10 cellular contexts compared by ENCODE assay signal in genomic region chr11:117998201-117998579, GRCh38. TPM values are rescaled to one million over a fixed set of nuclear protein-coding genes. Genes with fewer than 3 reads are reported as not detected.
DNase-seq lines count a peak whose midpoint lies in the region; ATAC-seq, FAIRE-seq and TF ChIP-seq lines count a peak whose summit lies in the region.
"Had no signal": no experiment of that assay in that cellular context is flagged by ENCODE, and none has a peak within 500 bp of the region (broad histone marks: within the 10 kb centered on the region; RNA-seq: fewer than 3 reads in every experiment).

No MANE protein-coding gene starts in this region.

- FAIRE-seq in small intestine (lab: Jason Lieb, UNC) = no peak

- H3K27ac Mint-ChIP-seq in CD8-positive, alpha-beta memory T cell = peak overlapping the region; percentile 63 to 92 (median 80)
- H3K27ac Mint-ChIP-seq in activated CD4-positive, alpha-beta memory T cell treated with anti-CD3 and anti-CD28 coated beads, Interleukin-2, amount 10 ng/mL, durations not matched to agents 7 days and 5 days = peak overlapping the region; percentile 99

- no peaks in the 10 kb centered on the region for H3K9me3 Mint-ChIP-seq in CD8-positive, alpha-beta memory T cell
- no peaks in the 10 kb centered on the region for H3K9me3 Mint-ChIP-seq in activated CD4-positive, alpha-beta memory T cell treated with anti-CD3 and anti-CD28 coated beads, Interleukin-2, amount 10 ng/mL, durations not matched to agents 7 days and 5 days

- H3K36me3 ChIP-seq in CD8-positive, alpha-beta memory T cell (ENCODE audit: insufficient read depth, low read length) = peaks cover 65% of the 10 kb centered on the region
- peaks cover 6% of the 10 kb centered on the region for H3K36me3 ChIP-seq in right atrium auricular region
- no peaks in the 10 kb centered on the region for H3K36me3 ChIP-seq in small intestine (ENCODE audit: control insufficient read depth in 2 of 2, insufficient read depth in 2 of 2, low read length in 2 of 2)

- no peak for TF ChIP-seq CTCF in right atrium auricular region (IDR thresholded peaks at IDR 0.05)

- H3K4me1 ChIP-seq in CD8-positive, alpha-beta memory T cell (ENCODE audit: insufficient read depth, low read length) = peaks cover 88% of the 10 kb centered on the region
- peaks cover 0 to 14% of the 10 kb centered on the region in 2 donors for H3K4me1 ChIP-seq in right atrium auricular region
- peaks cover 0 to 6% of the 10 kb centered on the region in 2 donors for H3K4me1 ChIP-seq in small intestine (ENCODE audit: control insufficient read depth in 2 of 2, insufficient read depth in 1 of 2, low read depth in 1 of 2, low read length in 1 of 2)
- H3K4me1 ChIP-seq: psoas muscle had no signal

- peaks cover 39 to 83% (median 43%) of the 10 kb centered on the region in 3 donors for H3K36me3 Mint-ChIP-seq in CD8-positive, alpha-beta memory T cell
- H3K36me3 Mint-ChIP-seq in activated CD4-positive, alpha-beta memory T cell treated with anti-CD3 and anti-CD28 coated beads, Interleukin-2, amount 10 ng/mL, durations not matched to agents 7 days and 5 days (ENCODE audit: low read depth) = peaks cover 78% of the 10 kb centered on the region

- WGBS in small intestine, 3 donors = 71 to 78% (median 78%) methylated on average over 3 of the region's 3 CpGs

- no peaks in the 10 kb centered on the region for H3K27me3 Mint-ChIP-seq in CD8-positive, alpha-beta memory T cell
- H3K27me3 Mint-ChIP-seq in activated CD4-positive, alpha-beta memory T cell treated with anti-CD3 and anti-CD28 coated beads, Interleukin-2, amount 10 ng/mL, durations not matched to agents 7 days and 5 days = no peaks in the 10 kb centered on the region

- no peaks in the 10 kb centered on the region for H3K9me3 ChIP-seq in CD8-positive, alpha-beta memory T cell (ENCODE audit: low read length)
- H3K9me3 ChIP-seq in right atrium auricular region (no peaks in the 10 kb centered on the region), small intestine (ENCODE audit: control insufficient read depth, low read depth) (no peaks in the 10 kb centered on the region)
- H3K9me3 ChIP-seq: psoas muscle had no signal

- no peaks in the 10 kb centered on the region for H3K27me3 ChIP-seq in CD8-positive, alpha-beta memory T cell (ENCODE audit: insufficient read depth, low read length, poor library complexity, severe bottlenecking)
- no peaks in the 10 kb centered on the region for H3K27me3 ChIP-seq in right atrium auricular region
- no peaks in the 10 kb centered on the region for H3K27me3 ChIP-seq in small intestine (ENCODE audit: control insufficient read depth in 2 of 2, insufficient read depth in 2 of 2, low read length in 2 of 2)

- CTCF ChIA-PET in CD8-positive, alpha-beta memory T cell (lab: Charles Lee) = interaction anchor here (1.5 to 20.0 kb wide), 5 partner anchors 10 to 181 kb away, joined by 3 to 296 read pairs (median 75); partner anchors contain the start of gene IL10RA
- CTCF ChIA-PET in activated CD4-positive, alpha-beta memory T cell treated with anti-CD3 and anti-CD28 coated beads, Interleukin-2, amount 10 ng/mL, durations not matched to agents 7 days and 5 days (lab: Charles Lee) = interaction anchor here (3.1 to 15.4 kb wide), 2 partner anchors 11 to 55 kb away, joined by 24 to 192 read pairs; partner anchors contain the start of gene IL10RA

- no peak overlapping the region for H3K4me3 ChIP-seq in CD8-positive, alpha-beta memory T cell (ENCODE audit: low read length)
- H3K4me3 ChIP-seq in right atrium auricular region (no peak overlapping the region), small intestine (ENCODE audit: low read depth in 1 of 2, low read length in 2 of 2) (no peak overlapping the region)
- H3K4me3 ChIP-seq: psoas muscle had no signal

- DNase-seq in CD8-positive, alpha-beta memory T cell = no peak
- DNase-seq in activated CD4-positive, alpha-beta memory T cell treated with anti-CD3 and anti-CD28 coated beads, Interleukin-2, amount 10 ng/mL, durations not matched to agents 7 days and 5 days = no peak
- no peak for DNase-seq in NCI-H2196 treated with DMSO at 0.1 percent for 48 hours (lab: John Stamatoyannopoulos, UW; ENCODE audit: unreplicated experiment)
- no peak for DNase-seq in right atrium auricular region (ENCODE audit: low spot score)
- no peak for DNase-seq in epidermal melanocyte (ENCODE audit: insufficient read length, low spot score)
- DNase-seq in small intestine = no peak
- DNase-seq: MV-4-11, psoas muscle had no signal

- POLR2A ChIA-PET in CD8-positive, alpha-beta memory T cell (lab: Charles Lee) = interaction anchor here (0.7 to 14.4 kb wide), 6 partner anchors 8 to 854 kb away, joined by 3 to 158 read pairs (median 70); partner anchors contain the start of genes IL10RA and PAFAH1B2
- POLR2A ChIA-PET in activated CD4-positive, alpha-beta memory T cell treated with anti-CD3 and anti-CD28 coated beads, Interleukin-2, amount 10 ng/mL, durations not matched to agents 7 days and 5 days (lab: Charles Lee) = interaction anchor here (1.2 to 31.5 kb wide), 7 partner anchors 5 to 437 kb away, joined by 3 to 1195 read pairs (median 681); partner anchors contain the start of gene IL10RA

- H3K4me3 Mint-ChIP-seq in CD8-positive, alpha-beta memory T cell = peak overlapping the region; percentile 16 to 71 (median 47)
- H3K4me3 Mint-ChIP-seq in activated CD4-positive, alpha-beta memory T cell treated with anti-CD3 and anti-CD28 coated beads, Interleukin-2, amount 10 ng/mL, durations not matched to agents 7 days and 5 days = no peak overlapping the region

- no peak overlapping the region for H3K27ac ChIP-seq in CD8-positive, alpha-beta memory T cell (ENCODE audit: low read depth, low read length)
- H3K27ac ChIP-seq in right atrium auricular region (no peak overlapping the region), small intestine (ENCODE audit: low read depth in 1 of 2, low read length in 1 of 2) (peak overlapping the region in 1 of 2 donors; percentile 32)
- H3K27ac ChIP-seq: psoas muscle had no signal

- peaks cover 89 to 100% (median 95%) of the 10 kb centered on the region in 3 donors for H3K4me1 Mint-ChIP-seq in CD8-positive, alpha-beta memory T cell
- H3K4me1 Mint-ChIP-seq in activated CD4-positive, alpha-beta memory T cell treated with anti-CD3 and anti-CD28 coated beads, Interleukin-2, amount 10 ng/mL, durations not matched to agents 7 days and 5 days = peaks cover 100% of the 10 kb centered on the region

- ATAC-seq in GM19351 (IDR thresholded peaks at IDR 0.05; ENCODE audit: unreplicated experiment) = peak; percentile 75
- peak; percentile 56 for ATAC-seq in HG02973 (IDR thresholded peaks at IDR 0.05; ENCODE audit: unreplicated experiment)
- ATAC-seq: psoas muscle had no signal

RNA-seq across cellular contexts. Expression of gene IL10RA, which starts 12.0 kb away (rescaled TPM):
- 100 to 1,000 TPM; 120 to 122 TPM for total RNA-seq in CD8-positive, alpha-beta memory T cell
- polyA plus RNA-seq in CD8-positive, alpha-beta memory T cell = 659 TPM
- total RNA-seq in activated CD4-positive, alpha-beta memory T cell treated with anti-CD3 and anti-CD28 coated beads, Interleukin-2, amount 10 ng/mL, durations not matched to agents 7 days and 5 days = 100 to 1,000 TPM; 286 to 291 TPM
- total RNA-seq in right atrium auricular region = 10 to 100 TPM in 1 of 2 donors, 1 to 10 TPM in 1; 4.6 to 11.4 TPM
- 1 to 10 TPM; 1.1 to 9.3 (median 4.3) TPM for polyA plus RNA-seq in small intestine

Comparison
In these comparisons a context has a peak if more than half of its experiments do, and no peak if none do; other contexts are left out.
1. RNA of gene IL10RA, which starts 12.0 kb away (total RNA-seq): 286 to 291 TPM in activated CD4-positive, alpha-beta memory T cell treated with anti-CD3 and anti-CD28 coated beads, Interleukin-2, amount 10 ng/mL, durations not matched to agents 7 days and 5 days and 120 to 122 TPM in CD8-positive, alpha-beta memory T cell; 4.6 to 11.4 TPM in right atrium auricular region; every median in the first group is over 4 times any median in the second.